ENCODE assay signal across 18 cellular contexts in the genomic region with DNA sequence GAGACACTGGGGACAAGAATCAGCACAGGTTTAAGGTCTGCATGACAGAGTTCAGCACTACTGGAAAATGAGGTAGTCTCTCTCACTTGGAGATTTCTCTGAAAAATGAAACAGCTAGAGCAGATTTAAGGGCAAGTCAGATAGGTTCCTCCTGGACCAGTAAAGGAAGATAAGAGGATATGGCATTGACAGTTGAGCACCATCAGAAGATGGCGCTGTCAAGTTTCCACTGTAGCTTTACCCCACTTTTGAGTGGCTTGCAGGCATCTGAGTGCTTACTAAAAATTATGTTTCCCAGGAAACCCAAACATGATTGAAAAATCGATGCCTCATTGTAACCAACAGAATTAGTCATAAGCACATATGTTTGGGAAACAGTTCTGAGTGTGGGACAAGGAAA.
"Had no signal": no experiment of that assay in that cellular context is flagged by ENCODE, and none has a peak within 500 bp of the region (broad histone marks: within the 10 kb centered on the region; RNA-seq: fewer than 3 reads in every experiment).

No MANE protein-coding gene starts in this region.

- H3K27ac ChIP-seq: adrenal gland, dorsolateral prefrontal cortex, esophagus squamous epithelium, foreskin keratinocyte, transverse colon had no signal

- DNase-seq: activated B cell treated with CpG ODN at 0.5 μM for 24 hours; activated CD4-positive, alpha-beta T cell treated with anti-CD3 and anti-CD28 coated beads, Interleukin-2, amount 10 ng/mL, durations not matched to agents 24 days and 14 days; activated CD8-positive, alpha-beta memory T cell treated with anti-CD3 and anti-CD28 coated beads, Interleukin-2, amount 50 U/mL, for 4 hours; activated CD8-positive, alpha-beta T cell treated with anti-CD3 and anti-CD28 coated beads, Interleukin-2, amount 10 ng/mL, durations not matched to agents 7 days and 5 days; activated effector memory CD4-positive, alpha-beta T cell treated with anti-CD3 and anti-CD28 coated beads, Interleukin-2, amount 50 U/mL, for 16 hours; activated T-cell treated with anti-CD3 and anti-CD28 coated beads, Interleukin-2, amount 50 U/mL, for 48 hours; dorsolateral prefrontal cortex; esophagus squamous epithelium; foreskin keratinocyte; head of caudate nucleus; immature natural killer cell; nephron progenitor cell; right cardiac atrium; small intestine; stimulated activated CD4-positive, alpha-beta T cell treated with anti-CD3 and anti-CD28 coated beads, Interleukin-4, amount 100 ng/mL, for 24 hours; stimulated activated naive CD4-positive, alpha-beta T cell; transverse colon had no signal

- H3K4me1 ChIP-seq: adrenal gland, esophagus squamous epithelium, foreskin keratinocyte, transverse colon had no signal

- H3K36me3 ChIP-seq: adrenal gland, esophagus squamous epithelium, transverse colon had no signal

- H3K9me3 ChIP-seq: adrenal gland, esophagus squamous epithelium, transverse colon had no signal

- ATAC-seq: activated CD8-positive, alpha-beta T cell treated with anti-CD3 and anti-CD28 coated beads, Interleukin-2, amount 10 ng/mL, durations not matched to agents 7 days and 5 days; foreskin keratinocyte; right cardiac atrium had no signal

- H3K4me3 ChIP-seq: adrenal gland, dorsolateral prefrontal cortex, esophagus squamous epithelium, transverse colon had no signal

- H3K27me3 ChIP-seq: adrenal gland, esophagus squamous epithelium, foreskin keratinocyte, transverse colon had no signal
